Comparison of ENCODE assay signal across 20 cellular contexts in the genomic region with DNA sequence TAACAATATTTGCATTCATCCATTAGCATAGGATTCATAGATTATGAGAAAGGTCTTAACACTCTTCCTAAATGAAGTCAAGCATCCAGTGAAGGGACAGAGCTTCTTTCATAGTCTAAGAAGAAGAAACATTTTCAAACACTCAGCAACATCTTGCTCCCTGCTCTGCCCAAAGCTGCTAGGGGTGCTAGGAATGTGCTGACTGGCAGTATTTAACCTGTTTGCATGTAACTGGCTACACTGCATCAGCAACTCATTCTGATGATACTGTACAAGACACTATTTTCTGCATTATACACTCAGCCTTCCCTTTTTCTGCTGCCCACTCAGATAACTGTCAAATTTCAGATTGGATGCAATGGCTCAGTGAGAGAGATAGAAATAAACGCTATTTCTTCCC.
A peak's percentile ranks its signal among the peaks of the same experiment; 100 is the strongest.
DNase-seq lines count a peak whose midpoint lies in the region; ATAC-seq, FAIRE-seq and TF ChIP-seq lines count a peak whose summit lies in the region.
"Had no signal": no experiment of that assay in that cellular context is flagged by ENCODE, and none has a peak within 500 bp of the region (broad histone marks: within the 10 kb centered on the region; RNA-seq: fewer than 3 reads in every experiment).

No MANE protein-coding gene starts in this region.

- no peak overlapping the region for H3K4me2 ChIP-seq in HepG2 (ENCODE audit: low read depth, low read length)
- H3K4me2 ChIP-seq: GM23338 had no signal

- TF ChIP-seq POLR2A in HepG2 (IDR thresholded peaks at IDR 0.05; ENCODE audit: insufficient read depth in 1 of 2, low read depth in 2 of 2, low read length in 2 of 2), result no peak
- no peak for TF ChIP-seq POLR2A in right lobe of liver (IDR thresholded peaks at IDR 0.05)

- H3K4me3 Mint-ChIP-seq in nephron, result no peak overlapping the region
- H3K4me3 Mint-ChIP-seq: CD8-positive, alpha-beta T cell; GM23338; HFFc6 had no signal

- H3K9me3 ChIP-seq in HepG2 (ENCODE audit: low read length) (peaks cover 7% of the 10 kb centered on the region; the same call in 1 of the 2 replicates), right lobe of liver (no peaks in the 10 kb centered on the region), left ventricle myocardium inferior (replicated peaks) (peaks cover 17% of the 10 kb centered on the region)

- H3K9me3 Mint-ChIP-seq in nephron, result peaks cover 8% of the 10 kb centered on the region

- no peak for TF ChIP-seq RAD21 in HepG2 (CRISPR knock-in tag; IDR thresholded peaks at IDR 0.05)

- DNase-seq in HepG2 (ENCODE audit: low spot score), result no peak
- no peak for DNase-seq in right lobe of liver
- DNase-seq in RPMI8226, result peak; percentile 5
- DNase-seq in KG1 (lab: John Stamatoyannopoulos, UW), result no peak
- DNase-seq in left ventricle myocardium inferior, result no peak
- DNase-seq: Calu3; CD8-positive, alpha-beta T cell; DMS79 treated with DMSO at 0.1 percent for 48 hours; GF-D8; H7; HFFc6; Karpas-422 had no signal

- peaks cover 57% of the 10 kb centered on the region for H3K4me1 Mint-ChIP-seq in nephron
- H3K4me1 Mint-ChIP-seq: GM23338 had no signal

- H3K36me3 ChIP-seq in HepG2 (replicated peaks in 1 of 2; ENCODE audit: control insufficient read depth in 1 of 2, insufficient read depth in 2 of 2, low read length in 2 of 2), result no peaks in the 10 kb centered on the region
- H3K36me3 ChIP-seq in right lobe of liver, result no peaks in the 10 kb centered on the region
- no peaks in the 10 kb centered on the region for H3K36me3 ChIP-seq in left ventricle myocardium inferior

- ATAC-seq in HepG2 (no peak), right lobe of liver (no peak), GM19351 (IDR thresholded peaks at IDR 0.05; ENCODE audit: unreplicated experiment) (no peak)
- ATAC-seq: CD8-positive, alpha-beta T cell; GM23338; HCT116 had no signal

- peak overlapping the region in 2 of 3 experiments; percentile 29 to 57 for H3K27ac Mint-ChIP-seq in nephron
- H3K27ac Mint-ChIP-seq: CD8-positive, alpha-beta T cell; GM23338; HFFc6 had no signal

- 2% methylated on average over 1 of the region's 1 CpG for WGBS in HepG2 (ENCODE audit: low lambda C conversion rate)
- 56% methylated on average over 1 of the region's 1 CpG for WGBS in right lobe of liver (ENCODE audit: insufficient coverage, low coverage, low lambda C conversion rate, missing lambda C conversion rate)

- intact Hi-C loops in HepG2 (cut with micrococcal nuclease; ENCODE audit: unreplicated experiment) (no loop called here), right lobe of liver (cut with DNase I) (no loop called here), left ventricle myocardium inferior (cut with micrococcal nuclease) (no loop called here)

- no peak overlapping the region for H3K9ac ChIP-seq in HepG2 (ENCODE audit: insufficient read depth, low read depth, low read length)
- H3K9ac ChIP-seq: BLaER1 treated with 17β-estradiol and CSF1 and Interleukin-3, amounts not matched to agents 10 nM and 100 nM had no signal

- no TSS peak for BruUV-seq in HepG2 (replicated peaks; lab: Mats Ljungman, UMichigan)

- no peak overlapping the region for H2AFZ ChIP-seq in HepG2 (ENCODE audit: low read length)
- H2AFZ ChIP-seq: GM23338 had no signal

- H3K27ac ChIP-seq in HepG2 (ENCODE audit: extremely low read length, insufficient read depth, low read length) (no peak overlapping the region), right lobe of liver (no peak overlapping the region), left ventricle myocardium inferior (replicated peaks) (no peak overlapping the region)
- H3K27ac ChIP-seq: 22Rv1, HL-60 had no signal

- in situ Hi-C loops in HepG2 (cut with HindIII; ENCODE audit: extremely low pct_ligation_motif_present, low pct_unique_long_range_greater_than_20kb), result no loop called here

- H3K4me1 ChIP-seq in HepG2 (ENCODE audit: insufficient read depth, low read length), result no peaks in the 10 kb centered on the region
- no peaks in the 10 kb centered on the region for H3K4me1 ChIP-seq in right lobe of liver
- H3K4me1 ChIP-seq in left ventricle myocardium inferior, result peaks cover 17% of the 10 kb centered on the region

- no peak for TF ChIP-seq CTCF in HepG2 (CRISPR knock-in tag; IDR thresholded peaks at IDR 0.05)
- TF ChIP-seq CTCF in right lobe of liver (IDR thresholded peaks at IDR 0.05), result no peak
- TF ChIP-seq CTCF in nephron (IDR thresholded peaks at IDR 0.05; ENCODE audit: unreplicated experiment in 3 of 3), result no peak
- no peak for TF ChIP-seq CTCF in left ventricle myocardium inferior (IDR thresholded peaks at IDR 0.05; ENCODE audit: borderline replicate concordance)

- peaks cover 5% of the 10 kb centered on the region for H3K36me3 Mint-ChIP-seq in nephron (ENCODE audit: low read depth)
- H3K36me3 Mint-ChIP-seq: CD8-positive, alpha-beta T cell had no signal

- no peaks in the 10 kb centered on the region for H3K27me3 Mint-ChIP-seq in nephron (ENCODE audit: low read depth)

- no peaks in the 10 kb centered on the region for H4K20me1 ChIP-seq in HepG2 (ENCODE audit: insufficient read depth, low read length)
- H4K20me1 ChIP-seq: BLaER1 treated with 17β-estradiol and CSF1 and Interleukin-3, amounts not matched to agents 10 nM and 100 nM had no signal

- POLR2A ChIA-PET in HepG2 (lab: Yijun Ruan, JAX), result no interaction called here

- no peaks in the 10 kb centered on the region; a peak in 1 of 5 replicates for H3K27me3 ChIP-seq in HepG2 (ENCODE audit: control insufficient read depth in 1 of 2, insufficient read depth in 2 of 2, low read length in 2 of 2)
- H3K27me3 ChIP-seq in right lobe of liver, result no peaks in the 10 kb centered on the region
- H3K27me3 ChIP-seq in left ventricle myocardium inferior (ENCODE audit: low read depth), result no peaks in the 10 kb centered on the region
- H3K27me3 ChIP-seq: BLaER1 treated with 17β-estradiol and CSF1 and Interleukin-3, amounts not matched to agents 10 nM and 100 nM had no signal

- no peak for TF ChIP-seq EP300 in HepG2 (IDR thresholded peaks at IDR 0.05; ENCODE audit: low read depth in 2 of 2, low read length in 2 of 2)
- no peak for TF ChIP-seq EP300 in HepG2 (CRISPR knock-in tag; IDR thresholded peaks at IDR 0.05; ENCODE audit: borderline replicate concordance)

- no peak overlapping the region for H3K4me3 ChIP-seq in HepG2 (replicated peaks in 1 of 3; ENCODE audit: insufficient read depth in 1 of 3, low read depth in 2 of 3, low read length in 3 of 3)
- H3K4me3 ChIP-seq in right lobe of liver, result no peak overlapping the region
- no peak overlapping the region for H3K4me3 ChIP-seq in left ventricle myocardium inferior
- H3K4me3 ChIP-seq: GM23338 had no signal

- FAIRE-seq in HepG2 (lab: Jason Lieb, UNC), result no peak
- FAIRE-seq: GM19239 had no signal

- H3K79me2 ChIP-seq in HepG2 (ENCODE audit: insufficient read depth, low read length), result no peaks in the 10 kb centered on the region

- CTCF ChIA-PET in HepG2 (lab: Yijun Ruan, JAX; ENCODE audit: low intra/inter-chr PET ratio, low total read pairs), result no interaction called here

TF ChIP-seq in HepG2, 621 proteins besides CTCF, POLR2A, EP300 and RAD21:
- TF ChIP-seq MAFF (IDR thresholded peaks at IDR 0.05; ENCODE audit: low read depth, low read length), result peak; percentile 91
- no peak for TF ChIP-seq KLF6 (CRISPR knock-in tag; IDR thresholded peaks at IDR 0.05)
- TF ChIP-seq XBP1 (CRISPR knock-in tag; IDR thresholded peaks at IDR 0.05), result no peak
- TF ChIP-seq MAFK (conservative IDR thresholded peaks at IDR 0.05 in 1 of 2, IDR thresholded peaks at IDR 0.05 in 1 of 2; ENCODE audit: low read length in 2 of 2), result peak; percentile 91 to 93
